In the genomic region with DNA sequence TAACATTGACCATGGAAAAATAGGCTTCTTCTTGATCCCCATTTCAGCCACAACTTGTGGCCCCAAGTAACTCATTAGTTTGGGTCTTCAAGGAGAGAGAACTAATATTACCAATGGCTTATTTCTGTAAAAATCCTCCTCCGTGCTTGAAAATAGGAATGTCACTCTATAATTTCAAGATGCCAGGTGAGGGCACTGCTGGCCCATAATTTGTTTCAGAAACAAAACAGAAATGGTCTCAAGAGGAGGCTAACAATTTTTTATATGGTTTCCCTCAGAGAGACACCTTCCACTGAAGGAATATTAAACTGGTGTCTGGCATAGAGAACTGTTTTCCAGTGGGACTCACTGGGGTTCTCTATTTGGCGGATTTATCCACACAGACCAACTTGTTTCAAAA, we compare ENCODE assay signal across 9 cellular contexts.
A peak's percentile ranks its signal among the peaks of the same experiment; 100 is the strongest.
DNase-seq lines count a peak whose midpoint lies in the region; ATAC-seq, FAIRE-seq and TF ChIP-seq lines count a peak whose summit lies in the region.
"Had no signal": no experiment of that assay in that cellular context is flagged by ENCODE, and none has a peak within 500 bp of the region (broad histone marks: within the 10 kb centered on the region; RNA-seq: fewer than 3 reads in every experiment).

No MANE protein-coding gene starts in this region.

- no peaks in the 10 kb centered on the region for H3K36me3 ChIP-seq in kidney (ENCODE audit: control insufficient read depth in 1 of 2, insufficient read depth in 2 of 2, low read length in 2 of 2)
- H3K36me3 ChIP-seq in CD4-positive, alpha-beta memory T cell (ENCODE audit: insufficient read depth, low read length) = no peaks in the 10 kb centered on the region

- H3K27me3 Mint-ChIP-seq in CD4-positive, alpha-beta memory T cell = no peaks in the 10 kb centered on the region

- H3K9ac ChIP-seq in kidney (ENCODE audit: low read length in 2 of 2) = no peak overlapping the region

- no peak overlapping the region for H3K27ac Mint-ChIP-seq in CD4-positive, alpha-beta memory T cell

- TF ChIP-seq CTCF in VCaP (conservative IDR thresholded peaks at IDR 0.05) = peak; percentile 76
- TF ChIP-seq CTCF in kidney (IDR thresholded peaks at IDR 0.05; ENCODE audit: borderline replicate concordance, extremely low read depth, insufficient read depth) = peak; percentile 14

- H3K27me3 ChIP-seq in CD4-positive, alpha-beta memory T cell (ENCODE audit: insufficient read depth, low read length) = no peaks in the 10 kb centered on the region

- CTCF ChIA-PET in CD4-positive, alpha-beta memory T cell (lab: Charles Lee; ENCODE audit: partially characterized antibody) = no interaction called here

- peaks cover 0 to 9% (median 1%) of the 10 kb centered on the region in 8 donors for H3K9me3 Mint-ChIP-seq in CD4-positive, alpha-beta memory T cell

- DNase-seq in AG08395 (ENCODE audit: low spot score) (peak; percentile 43), kidney (no peak), HTR-8/SVneo (ENCODE audit: insufficient read length, low spot score) (no peak)
- no peak for DNase-seq in CD4-positive, alpha-beta memory T cell

- H3K4me3 Mint-ChIP-seq in CD4-positive, alpha-beta memory T cell = no peak overlapping the region

- H3K27ac ChIP-seq in VCaP (no peak overlapping the region), kidney (ENCODE audit: low read depth in 2 of 2, low read length in 2 of 2) (no peak overlapping the region)
- H3K27ac ChIP-seq in CD4-positive, alpha-beta memory T cell (ENCODE audit: low read depth, low read length) = no peak overlapping the region

- no peaks in the 10 kb centered on the region for H3K4me1 ChIP-seq in kidney (ENCODE audit: control insufficient read depth in 1 of 2, insufficient read depth in 1 of 2, low read depth in 1 of 2, low read length in 2 of 2)
- no peaks in the 10 kb centered on the region for H3K4me1 ChIP-seq in CD4-positive, alpha-beta memory T cell (ENCODE audit: insufficient read depth, low read length)

- ATAC-seq in HG02885 (IDR thresholded peaks at IDR 0.05; ENCODE audit: poor library complexity, unreplicated experiment) (no peak), HG02981 (IDR thresholded peaks at IDR 0.05; ENCODE audit: unreplicated experiment) (no peak)

- FAIRE-seq in kidney (lab: Jason Lieb, UNC) (no peak), HTR-8/SVneo (lab: Jason Lieb, UNC) (no peak)
- FAIRE-seq: G401.6 had no signal

- H3K4me3 ChIP-seq in kidney (ENCODE audit: low read length in 2 of 2) = no peak overlapping the region
- no peak overlapping the region for H3K4me3 ChIP-seq in CD4-positive, alpha-beta memory T cell (ENCODE audit: low read length in 2 of 2)

- no peak for TF ChIP-seq EP300 in Ishikawa (IDR thresholded peaks at IDR 0.05; ENCODE audit: borderline replicate concordance)

- H3K4me1 Mint-ChIP-seq in CD4-positive, alpha-beta memory T cell = no peaks in the 10 kb centered on the region

- POLR2A ChIA-PET in CD4-positive, alpha-beta memory T cell (lab: Charles Lee; ENCODE audit: partially characterized antibody) = no interaction called here

- intact Hi-C loops in kidney (cut with DNase I) = no loop called here
- intact Hi-C loops in CD4-positive, alpha-beta memory T cell (cut with micrococcal nuclease) = no loop called here

- no peaks in the 10 kb centered on the region for H3K36me3 Mint-ChIP-seq in CD4-positive, alpha-beta memory T cell

- TF ChIP-seq RAD21 in Ishikawa (IDR thresholded peaks at IDR 0.05; ENCODE audit: low read depth) = peak; percentile 24; the same call in 1 of the 2 replicates

- H3K9me3 ChIP-seq in kidney (ENCODE audit: control insufficient read depth in 1 of 2, low read length in 2 of 2) = no peaks in the 10 kb centered on the region
- no peaks in the 10 kb centered on the region for H3K9me3 ChIP-seq in CD4-positive, alpha-beta memory T cell (ENCODE audit: control insufficient read depth in 1 of 2, low read length in 2 of 2)

TF ChIP-seq in Ishikawa, 13 proteins besides CTCF, POLR2A, EP300 and RAD21:
- TF ChIP-seq, protein P1, sequence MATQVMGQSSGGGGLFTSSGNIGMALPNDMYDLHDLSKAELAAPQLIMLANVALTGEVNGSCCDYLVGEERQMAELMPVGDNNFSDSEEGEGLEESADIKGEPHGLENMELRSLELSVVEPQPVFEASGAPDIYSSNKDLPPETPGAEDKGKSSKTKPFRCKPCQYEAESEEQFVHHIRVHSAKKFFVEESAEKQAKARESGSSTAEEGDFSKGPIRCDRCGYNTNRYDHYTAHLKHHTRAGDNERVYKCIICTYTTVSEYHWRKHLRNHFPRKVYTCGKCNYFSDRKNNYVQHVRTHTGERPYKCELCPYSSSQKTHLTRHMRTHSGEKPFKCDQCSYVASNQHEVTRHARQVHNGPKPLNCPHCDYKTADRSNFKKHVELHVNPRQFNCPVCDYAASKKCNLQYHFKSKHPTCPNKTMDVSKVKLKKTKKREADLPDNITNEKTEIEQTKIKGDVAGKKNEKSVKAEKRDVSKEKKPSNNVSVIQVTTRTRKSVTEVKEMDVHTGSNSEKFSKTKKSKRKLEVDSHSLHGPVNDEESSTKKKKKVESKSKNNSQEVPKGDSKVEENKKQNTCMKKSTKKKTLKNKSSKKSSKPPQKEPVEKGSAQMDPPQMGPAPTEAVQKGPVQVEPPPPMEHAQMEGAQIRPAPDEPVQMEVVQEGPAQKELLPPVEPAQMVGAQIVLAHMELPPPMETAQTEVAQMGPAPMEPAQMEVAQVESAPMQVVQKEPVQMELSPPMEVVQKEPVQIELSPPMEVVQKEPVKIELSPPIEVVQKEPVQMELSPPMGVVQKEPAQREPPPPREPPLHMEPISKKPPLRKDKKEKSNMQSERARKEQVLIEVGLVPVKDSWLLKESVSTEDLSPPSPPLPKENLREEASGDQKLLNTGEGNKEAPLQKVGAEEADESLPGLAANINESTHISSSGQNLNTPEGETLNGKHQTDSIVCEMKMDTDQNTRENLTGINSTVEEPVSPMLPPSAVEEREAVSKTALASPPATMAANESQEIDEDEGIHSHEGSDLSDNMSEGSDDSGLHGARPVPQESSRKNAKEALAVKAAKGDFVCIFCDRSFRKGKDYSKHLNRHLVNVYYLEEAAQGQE (IDR thresholded peaks at IDR 0.05; ENCODE audit: low read depth) = no peak
- TF ChIP-seq ZBTB7A (IDR thresholded peaks at IDR 0.05; ENCODE audit: low read depth) (no peak), TAF1 (IDR thresholded peaks at IDR 0.05; ENCODE audit: low read depth) (no peak), CREB1 (IDR thresholded peaks at IDR 0.05; ENCODE audit: low read depth) (no peak), NFIC (IDR thresholded peaks at IDR 0.05) (no peak), TEAD4 (IDR thresholded peaks at IDR 0.05) (no peak), EGR1 (IDR thresholded peaks at IDR 0.05) (no peak), TCF12 (IDR thresholded peaks at IDR 0.05; ENCODE audit: low read depth) (no peak), CEBPB (IDR thresholded peaks at IDR 0.05) (no peak), FOXM1 (IDR thresholded peaks at IDR 0.05; ENCODE audit: borderline replicate concordance, low read depth) (no peak), YY1 (IDR thresholded peaks at IDR 0.05; ENCODE audit: low read depth) (no peak)
- TF ChIP-seq, protein P2, sequence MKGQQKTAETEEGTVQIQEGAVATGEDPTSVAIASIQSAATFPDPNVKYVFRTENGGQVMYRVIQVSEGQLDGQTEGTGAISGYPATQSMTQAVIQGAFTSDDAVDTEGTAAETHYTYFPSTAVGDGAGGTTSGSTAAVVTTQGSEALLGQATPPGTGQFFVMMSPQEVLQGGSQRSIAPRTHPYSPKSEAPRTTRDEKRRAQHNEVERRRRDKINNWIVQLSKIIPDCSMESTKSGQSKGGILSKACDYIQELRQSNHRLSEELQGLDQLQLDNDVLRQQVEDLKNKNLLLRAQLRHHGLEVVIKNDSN (IDR thresholded peaks at IDR 0.05) = no peak
- TF ChIP-seq, protein P3, sequence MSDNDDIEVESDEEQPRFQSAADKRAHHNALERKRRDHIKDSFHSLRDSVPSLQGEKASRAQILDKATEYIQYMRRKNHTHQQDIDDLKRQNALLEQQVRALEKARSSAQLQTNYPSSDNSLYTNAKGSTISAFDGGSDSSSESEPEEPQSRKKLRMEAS (IDR thresholded peaks at IDR 0.05) = no peak
TF ChIP-seq in Ishikawa: peak in this region for 0.
